Comparison of ENCODE assay signal across 18 cellular contexts in genomic region chr15:59243622-59244021, GRCh38. TPM values are rescaled to one million over a fixed set of nuclear protein-coding genes. Genes with fewer than 3 reads are reported as not detected.
A peak's percentile ranks its signal among the peaks of the same experiment; 100 is the strongest.
DNase-seq lines count a peak whose midpoint lies in the region; ATAC-seq and TF ChIP-seq lines count a peak whose summit lies in the region.
"Had no signal": no experiment of that assay in that cellular context is flagged by ENCODE, and none has a peak within 500 bp of the region (broad histone marks: within the 10 kb centered on the region; RNA-seq: fewer than 3 reads in every experiment).

No MANE protein-coding gene starts in this region.

- CTCF ChIA-PET in activated B cell treated with CpG ODN at 0.5 μM for 24 hours (lab: Charles Lee) = interaction anchor here (0.9 to 1.3 kb wide), 4 partner anchors 9 to 249 kb away, joined by 3 to 5 read pairs (median 3); partner anchors contain the start of gene MYO1E

- no peak for ATAC-seq in activated B cell treated with CpG ODN at 0.5 μM for 24 hours (ENCODE audit: low read depth)
- no peak for ATAC-seq in HG02840 (IDR thresholded peaks at IDR 0.05; ENCODE audit: low FRiP score, unreplicated experiment)
- ATAC-seq in aorta (ENCODE audit: low FRiP score) = no peak
- ATAC-seq: HCT116 had no signal

- peak overlapping the region; percentile 39 for H3K27ac ChIP-seq in hepatocyte
- peak overlapping the region; percentile 38 for H3K27ac ChIP-seq in urinary bladder (ENCODE audit: low read depth)
- no peak overlapping the region for H3K27ac ChIP-seq in aorta (ENCODE audit: low read depth in 1 of 2, low read length in 2 of 2)
- H3K27ac ChIP-seq: C4-2B, GM23248, HL-60 had no signal

- 81% methylated on average over 5 of the region's 5 CpGs for WGBS in hepatocyte (ENCODE audit: low lambda C conversion rate, missing lambda C conversion rate)
- WGBS in urinary bladder = 79% methylated on average over 5 of the region's 5 CpGs
- 90 to 93% methylated on average over 5 of the region's 5 CpGs for WGBS in aorta, 2 donors

- no peaks in the 10 kb centered on the region for H3K27me3 Mint-ChIP-seq in activated B cell treated with CpG ODN at 0.5 μM for 24 hours

- H3K79me2 ChIP-seq in hepatocyte = no peaks in the 10 kb centered on the region

- H3K9me3 ChIP-seq in hepatocyte (ENCODE audit: low read depth) (no peaks in the 10 kb centered on the region), aorta (ENCODE audit: control insufficient read depth, low read length) (no peaks in the 10 kb centered on the region)
- H3K9me3 ChIP-seq: BE2C had no signal

- peak; percentile 41 for DNase-seq in LoVo (ENCODE audit: low spot score)
- no peak for DNase-seq in activated B cell treated with CpG ODN at 0.5 μM for 24 hours
- DNase-seq in hepatocyte (ENCODE audit: low spot score) = no peak
- no peak for DNase-seq in germinal center (ENCODE audit: low spot score)
- DNase-seq in activated naive CD4-positive, alpha-beta T cell (lab: John Stamatoyannopoulos, UW) = no peak
- DNase-seq in aorta = no peak
- DNase-seq: BE2C; CD4-positive, alpha-beta memory T cell; DMS153; DMS79 treated with DMSO at 0.1 percent for 48 hours; EL; GM23248 had no signal

- POLR2A ChIA-PET in activated B cell treated with CpG ODN at 0.5 μM for 24 hours (lab: Charles Lee) = interaction anchor here (1.1 to 1.3 kb wide), 3 partner anchors 57 to 169 kb away, joined by 3 to 4 read pairs (median 3); partner anchors contain the start of gene MYO1E

- H3K36me3 Mint-ChIP-seq in activated B cell treated with CpG ODN at 0.5 μM for 24 hours (ENCODE audit: low read depth) = peaks cover 21% of the 10 kb centered on the region
- H3K36me3 Mint-ChIP-seq: CD4-positive, alpha-beta memory T cell had no signal

- H3K36me3 ChIP-seq in hepatocyte (replicated peaks; ENCODE audit: insufficient read depth, low read depth) = no peaks in the 10 kb centered on the region
- H3K36me3 ChIP-seq in urinary bladder (ENCODE audit: insufficient read depth) = no peaks in the 10 kb centered on the region
- H3K36me3 ChIP-seq in aorta (ENCODE audit: control insufficient read depth in 1 of 2, insufficient read depth in 2 of 2, low read length in 1 of 2) = no peaks in the 10 kb centered on the region
- H3K36me3 ChIP-seq: BE2C had no signal

- no peaks in the 10 kb centered on the region for H3K9me3 Mint-ChIP-seq in activated B cell treated with CpG ODN at 0.5 μM for 24 hours
- H3K9me3 Mint-ChIP-seq: CD4-positive, alpha-beta memory T cell had no signal

- no peaks in the 10 kb centered on the region for H3K9me2 ChIP-seq in hepatocyte (replicated peaks; ENCODE audit: insufficient read depth)

- intact Hi-C loops in activated B cell treated with CpG ODN at 0.5 μM for 24 hours (cut with micrococcal nuclease) (loop anchor here (5.0 kb wide), 1 partner anchor 266 kb away; no protein-coding TSS in a partner anchor), aorta (cut with DNase I) (loop anchor here (10.0 kb wide), 1 partner anchor 251 kb away; no protein-coding TSS in a partner anchor)

- TF ChIP-seq CTCF in activated B cell treated with CpG ODN at 0.5 μM for 24 hours (IDR thresholded peaks at IDR 0.05) (no peak), hepatocyte (IDR thresholded peaks at IDR 0.05; ENCODE audit: poor library complexity) (no peak)

- peak overlapping the region; percentile 87 for H3K27ac Mint-ChIP-seq in activated B cell treated with CpG ODN at 0.5 μM for 24 hours
- H3K27ac Mint-ChIP-seq: CD4-positive, alpha-beta memory T cell had no signal

- H3K4me3 ChIP-seq in hepatocyte = no peak overlapping the region
- H3K4me3 ChIP-seq in urinary bladder (ENCODE audit: low read depth, low read length) = no peak overlapping the region
- H3K4me3 ChIP-seq in aorta (ENCODE audit: low read length in 2 of 2) = no peak overlapping the region
- H3K4me3 ChIP-seq: GM23248 had no signal

- H3K4me1 Mint-ChIP-seq in activated B cell treated with CpG ODN at 0.5 μM for 24 hours = peaks cover 48% of the 10 kb centered on the region
- H3K4me1 Mint-ChIP-seq: CD4-positive, alpha-beta memory T cell had no signal

- H3K4me3 Mint-ChIP-seq in activated B cell treated with CpG ODN at 0.5 μM for 24 hours = no peak overlapping the region
- H3K4me3 Mint-ChIP-seq: CD4-positive, alpha-beta memory T cell had no signal

- H2AFZ ChIP-seq in hepatocyte = no peak overlapping the region
- H2AFZ ChIP-seq: GM23248 had no signal

- H3K27me3 ChIP-seq in hepatocyte (no peaks in the 10 kb centered on the region), aorta (ENCODE audit: control insufficient read depth in 1 of 2, insufficient read depth in 2 of 2, low read length in 1 of 2) (no peaks in the 10 kb centered on the region)

- no peaks in the 10 kb centered on the region for H3K4me1 ChIP-seq in hepatocyte (ENCODE audit: insufficient read depth)
- H3K4me1 ChIP-seq in urinary bladder (ENCODE audit: insufficient read depth) = peaks cover 2% of the 10 kb centered on the region
- H3K4me1 ChIP-seq in aorta (ENCODE audit: control insufficient read depth in 1 of 2, insufficient read depth in 2 of 2, low read length in 2 of 2) = no peaks in the 10 kb centered on the region
- H3K4me1 ChIP-seq: BE2C had no signal

- H3K4me2 ChIP-seq in hepatocyte = no peak overlapping the region

- H4K20me1 ChIP-seq in hepatocyte (ENCODE audit: insufficient read depth, poor library complexity, severe bottlenecking) = no peaks in the 10 kb centered on the region

RNA-seq across cellular contexts. Expression of gene LDHAL6B, which starts 37.0 kb away (rescaled TPM):
- total RNA-seq in activated B cell treated with CpG ODN at 0.5 μM for 24 hours (not detected in 2 replicates), hepatocyte (not detected in 2 replicates), urinary bladder (not detected), aorta (not detected)
- polyA plus RNA-seq in hepatocyte (0.17 TPM in 1 of 2 replicates, not detected in the other), urinary bladder (not detected), aorta (not detected)
- total RNA-seq: CD4-positive, alpha-beta memory T cell; GM23248 had no signal
- polyA plus RNA-seq: AG04450; CD4-positive, alpha-beta memory T cell had no signal

Comparison
In these comparisons a context has a peak if more than half of its experiments do, and no peak if none do; other contexts are left out.
1. H3K27ac ChIP-seq: peak in hepatocyte (single experiment) and urinary bladder (single experiment); none in aorta (0 of 2).